ENCODE assay signal across 24 cellular contexts in genomic region chr10:66258693-66259092, GRCh38.
A peak's percentile ranks its signal among the peaks of the same experiment; 100 is the strongest.
DNase-seq lines count a peak whose midpoint lies in the region; ATAC-seq and TF ChIP-seq lines count a peak whose summit lies in the region.
"Had no signal": no experiment of that assay in that cellular context is flagged by ENCODE, and none has a peak within 500 bp of the region (broad histone marks: within the 10 kb centered on the region; RNA-seq: fewer than 3 reads in every experiment).

No MANE protein-coding gene starts in this region.

- peak overlapping the region; percentile 61 for H3K4me2 ChIP-seq in OCI-LY3 (ENCODE audit: low read length)
- H3K4me2 ChIP-seq: BLaER1 had no signal

- H2AFZ ChIP-seq in OCI-LY3 (ENCODE audit: low read depth, low read length), result no peak overlapping the region

- ATAC-seq in foreskin keratinocyte (no peak), aorta (ENCODE audit: low FRiP score) (no peak)
- ATAC-seq: Panc1, SK-N-SH treated with all-trans-retinoic acid at 6 μM for 48 hours had no signal

- peak; percentile 19 for DNase-seq in SKM-1 treated with dmso at 0.1 percent for 144 hours (lab: John Stamatoyannopoulos, UW; ENCODE audit: unreplicated experiment)
- no peak for DNase-seq in SKM-1 (lab: John Stamatoyannopoulos, UW; ENCODE audit: unreplicated experiment)
- peak; percentile 91 for DNase-seq in MV-4-11 (lab: John Stamatoyannopoulos, UW)
- no peak for DNase-seq in foreskin keratinocyte
- no peak for DNase-seq in activated T-cell treated with anti-CD3 and anti-CD28 coated beads, Interleukin-2, amount 50 U/mL, for 48 hours
- no peak for DNase-seq in aorta
- no peak for DNase-seq in dedifferentiated amniotic fluid mesenchymal stem cell (ENCODE audit: extremely low spot score)
- DNase-seq: ACHN; CD4-positive, alpha-beta memory T cell; DMS153; H9; HFFc6; KG1; NCI-H1048; NCI-H1436; NCI-H187 treated with DMSO at 0.1 percent for 48 hours; NCI-H2107; NCI-H82; T-helper 1 cell had no signal

- TF ChIP-seq CTCF in OCI-LY3 (IDR thresholded peaks at IDR 0.05; ENCODE audit: low read depth, low read length), result no peak
- TF ChIP-seq CTCF in foreskin keratinocyte (conservative IDR thresholded peaks at IDR 0.05), result no peak

- no peak overlapping the region for H3K9ac ChIP-seq in OCI-LY3 (ENCODE audit: low read length)
- H3K9ac ChIP-seq: BLaER1 had no signal

- H3K79me2 ChIP-seq in OCI-LY3 (ENCODE audit: low read length), result no peaks in the 10 kb centered on the region

- H3K27me3 ChIP-seq in OCI-LY3 (ENCODE audit: low read depth, low read length), result no peaks in the 10 kb centered on the region; the same call in 1 of the 2 replicates
- no peaks in the 10 kb centered on the region for H3K27me3 ChIP-seq in foreskin keratinocyte
- no peaks in the 10 kb centered on the region for H3K27me3 ChIP-seq in aorta (ENCODE audit: control insufficient read depth in 1 of 2, insufficient read depth in 2 of 2, low read length in 1 of 2)
- H3K27me3 ChIP-seq: BLaER1 had no signal

- H3K9me3 ChIP-seq in OCI-LY3 (ENCODE audit: insufficient read depth, low read length), result no peaks in the 10 kb centered on the region
- H3K9me3 ChIP-seq in aorta (ENCODE audit: control insufficient read depth, low read length), result no peaks in the 10 kb centered on the region

- H3K4me1 ChIP-seq in OCI-LY3 (ENCODE audit: low read length) (peaks cover 28% of the 10 kb centered on the region), foreskin keratinocyte (no peaks in the 10 kb centered on the region), aorta (ENCODE audit: control insufficient read depth in 1 of 2, insufficient read depth in 2 of 2, low read length in 2 of 2) (no peaks in the 10 kb centered on the region)

- H3K27ac ChIP-seq in OCI-LY3 (ENCODE audit: low read length), result no peak overlapping the region
- no peak overlapping the region for H3K27ac ChIP-seq in foreskin keratinocyte
- no peak overlapping the region for H3K27ac ChIP-seq in aorta (ENCODE audit: low read depth in 1 of 2, low read length in 2 of 2)
- H3K27ac ChIP-seq: 22Rv1, BLaER1 had no signal

- intact Hi-C loops in aorta (cut with DNase I), result no loop called here

- H4K20me1 ChIP-seq in OCI-LY3 (ENCODE audit: insufficient read depth, low read length), result peaks cover 3% of the 10 kb centered on the region; the same call in 1 of the 2 replicates
- H4K20me1 ChIP-seq: BLaER1 had no signal

- H3K4me3 ChIP-seq in OCI-LY3 (ENCODE audit: low read length) (no peak overlapping the region; the same call in 1 of the 2 replicates), aorta (ENCODE audit: low read length in 2 of 2) (no peak overlapping the region)
- H3K4me3 ChIP-seq: BLaER1 had no signal

- 87% methylated on average over 2 of the region's 2 CpGs for WGBS in aorta, 2 donors

- H3K36me3 ChIP-seq in OCI-LY3 (replicated peaks; ENCODE audit: low read depth, low read length), result no peaks in the 10 kb centered on the region
- H3K36me3 ChIP-seq in aorta (ENCODE audit: control insufficient read depth in 1 of 2, insufficient read depth in 2 of 2, low read length in 1 of 2), result no peaks in the 10 kb centered on the region
- H3K36me3 ChIP-seq: BLaER1 had no signal

Comparison
In these comparisons a context has a peak if more than half of its experiments do, and no peak if none do; other contexts are left out.
1. DNase-seq: peak in SKM-1 treated with dmso at 0.1 percent for 144 hours (single experiment) and MV-4-11 (single experiment); none in SKM-1 (single experiment), foreskin keratinocyte (0 of 2), activated T-cell treated with anti-CD3 and anti-CD28 coated beads, Interleukin-2, amount 50 U/mL, for 48 hours (0 of 2), aorta (0 of 2) and dedifferentiated amniotic fluid mesenchymal stem cell (single experiment).